ENCODE assay signal across 24 cellular contexts in the genomic region with DNA sequence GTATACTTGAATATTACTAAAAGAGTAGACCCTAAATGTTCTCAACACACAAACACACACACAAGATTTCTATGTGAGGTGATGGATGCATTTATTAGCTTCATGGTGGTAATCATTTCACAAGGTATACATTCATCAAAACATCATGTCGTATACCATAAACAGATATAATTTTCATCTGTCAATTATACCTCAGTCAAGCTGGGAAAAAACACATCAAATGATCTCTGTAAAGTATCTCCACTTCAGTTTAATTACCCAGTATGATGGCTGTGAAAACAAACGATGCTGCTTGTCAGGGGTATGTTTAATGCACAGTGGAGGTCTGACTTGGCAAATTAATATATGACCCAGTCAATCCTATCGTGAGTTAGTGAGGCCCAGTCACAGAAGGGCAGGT.
"Had no signal": no experiment of that assay in that cellular context is flagged by ENCODE, and none has a peak within 500 bp of the region (broad histone marks: within the 10 kb centered on the region; RNA-seq: fewer than 3 reads in every experiment).

No MANE protein-coding gene starts in this region.

- H3K4me1 ChIP-seq: neural progenitor cell, sigmoid colon had no signal

- DNase-seq: dermis blood vessel endothelial cell; esophagus squamous epithelium; foreskin fibroblast; glutamatergic neuron; immature natural killer cell; kidney; left cardiac atrium; left ventricle myocardium superior; mesenchymal stem cell; midbrain; nucleus accumbens; ovary; sigmoid colon; stimulated activated naive CD4-positive, alpha-beta T cell; stomach; substantia nigra; transverse colon had no signal

- H3K4me3 ChIP-seq: esophagus squamous epithelium, gastroesophageal sphincter, lung, neural progenitor cell, ovary, right atrium auricular region, sigmoid colon, skin epidermis, stomach, thoracic aorta, transverse colon had no signal

- H3K27me3 ChIP-seq: esophagus squamous epithelium, gastroesophageal sphincter, neural progenitor cell, ovary, right atrium auricular region, sigmoid colon, stomach, transverse colon had no signal

- H3K27ac ChIP-seq: esophagus squamous epithelium, gastroesophageal sphincter, neural progenitor cell, ovary, right atrium auricular region, sigmoid colon, skin epidermis, stomach, thoracic aorta, transverse colon had no signal

- ATAC-seq: gastroesophageal sphincter; left cardiac atrium; left ventricle myocardium superior; natural killer cell treated with Interleukin-12 subunit alpha and Interleukin-12 subunit beta and Interleukin-15 and Interleukin-18, amount 100 ng/mL, for 72 hours had no signal

- H3K36me3 ChIP-seq: esophagus squamous epithelium, gastroesophageal sphincter, neural progenitor cell, ovary, right atrium auricular region, sigmoid colon, stomach, thoracic aorta, transverse colon had no signal

- H3K9me3 ChIP-seq: esophagus squamous epithelium, gastroesophageal sphincter, ovary, right atrium auricular region, sigmoid colon, thoracic aorta, transverse colon had no signal
